In genomic region chr4:188915175-188915574, GRCh38 we compare ENCODE assay signal across 8 cellular contexts.
"Had no signal": no experiment of that assay in that cellular context is flagged by ENCODE, and none has a peak within 500 bp of the region (broad histone marks: within the 10 kb centered on the region; RNA-seq: fewer than 3 reads in every experiment).

No MANE protein-coding gene starts in this region.

- FAIRE-seq: G401.6, GM12878, GM12891, GM12892, GM18507, GM19239 had no signal

- DNase-seq: GDM1, GF-D8 had no signal

- H3K4me3 ChIP-seq: GM12878 had no signal

- ATAC-seq: GM12878 had no signal
